ENCODE assay signal across 8 cellular contexts in the genomic region with DNA sequence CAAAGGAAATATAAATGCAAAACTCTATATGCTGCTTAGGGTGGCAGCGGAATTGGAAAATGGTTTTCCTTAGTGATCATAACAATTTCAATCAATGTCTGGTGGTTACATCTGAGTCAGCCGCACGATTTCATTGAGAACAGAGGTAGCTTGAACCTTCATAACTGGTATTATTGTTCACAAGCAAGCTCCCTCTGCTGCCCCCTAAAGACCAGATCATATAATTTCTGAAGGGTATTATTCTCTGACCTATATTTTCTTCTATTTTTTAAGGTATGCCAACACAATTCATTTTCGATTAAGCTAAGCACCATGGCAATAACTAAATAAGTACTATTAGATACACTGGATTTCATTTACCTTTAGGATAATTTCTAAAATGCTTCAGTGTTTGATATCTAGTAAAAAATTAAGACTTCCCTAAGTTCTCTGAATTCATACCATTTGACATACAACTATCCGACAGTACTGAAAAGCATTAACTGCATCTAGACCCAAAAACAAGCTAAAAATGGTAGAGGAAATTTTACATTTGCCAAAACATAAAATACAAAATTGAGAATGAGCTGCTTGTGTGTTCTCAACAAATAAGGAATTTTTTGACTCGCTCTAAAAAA.
A peak's percentile ranks its signal among the peaks of the same experiment; 100 is the strongest.
DNase-seq lines count a peak whose midpoint lies in the region; ATAC-seq and TF ChIP-seq lines count a peak whose summit lies in the region.

No MANE protein-coding gene starts in this region.

- in situ Hi-C loops in KBM-7 (cut with MboI; ENCODE audit: low pct_unique_long_range_greater_than_20kb, low sequenced_read_pairs): no loop called here

- no peak overlapping the region for H3K4me3 ChIP-seq in heart right ventricle
- no peak overlapping the region for H3K4me3 ChIP-seq in effector memory CD4-positive, alpha-beta T cell (ENCODE audit: insufficient read depth, low read depth, low read length, poor library complexity, severe bottlenecking)

- peaks cover 0 to 21% (median 7%) of the 10 kb centered on the region in 7 donors for H3K27me3 ChIP-seq in heart right ventricle
- no peaks in the 10 kb centered on the region for H3K27me3 ChIP-seq in effector memory CD4-positive, alpha-beta T cell (replicated peaks; ENCODE audit: control insufficient read depth, insufficient read depth, low read length, poor library complexity, severe bottlenecking)

- intact Hi-C loops in heart right ventricle (cut with DNase I) (no loop called here), cardiac septum (cut with DNase I) (no loop called here)

- DNase-seq in heart right ventricle (no peak), cardiac septum (ENCODE audit: low spot score) (no peak), KBM-7 (peak; percentile 32), glutamatergic neuron (no peak), cerebellar nuclear complex (lab: John Stamatoyannopoulos, UW) (no peak)
- DNase-seq in effector memory CD4-positive, alpha-beta T cell: no peak

- H3K27ac Mint-ChIP-seq in glutamatergic neuron (ENCODE audit: unreplicated experiment): no peak overlapping the region

- peaks cover 3% of the 10 kb centered on the region for H3K9me3 Mint-ChIP-seq in glutamatergic neuron (ENCODE audit: unreplicated experiment)

- no peaks in the 10 kb centered on the region for H3K9me3 ChIP-seq in heart right ventricle
- H3K9me3 ChIP-seq in effector memory CD4-positive, alpha-beta T cell (ENCODE audit: control insufficient read depth, low read length): no peaks in the 10 kb centered on the region

- H3K4me3 Mint-ChIP-seq in glutamatergic neuron (ENCODE audit: unreplicated experiment): no peak overlapping the region

- H3K4me1 ChIP-seq in heart right ventricle: no peaks in the 10 kb centered on the region
- no peaks in the 10 kb centered on the region for H3K4me1 ChIP-seq in effector memory CD4-positive, alpha-beta T cell (ENCODE audit: control insufficient read depth, insufficient read depth, low read length, poor library complexity, severe bottlenecking)

- no peak overlapping the region for H3K27ac ChIP-seq in heart right ventricle
- no peak overlapping the region for H3K27ac ChIP-seq in effector memory CD4-positive, alpha-beta T cell (ENCODE audit: insufficient read depth, low read length, poor library complexity, severe bottlenecking)

- no peaks in the 10 kb centered on the region for H3K36me3 ChIP-seq in heart right ventricle
- H3K36me3 ChIP-seq in effector memory CD4-positive, alpha-beta T cell (ENCODE audit: control insufficient read depth, insufficient read depth, low read length): no peaks in the 10 kb centered on the region

- H3K4me1 Mint-ChIP-seq in glutamatergic neuron (ENCODE audit: low read depth, unreplicated experiment): no peaks in the 10 kb centered on the region

- H3K27me3 Mint-ChIP-seq in glutamatergic neuron (ENCODE audit: unreplicated experiment): no peaks in the 10 kb centered on the region

- H3K36me3 Mint-ChIP-seq in glutamatergic neuron (ENCODE audit: unreplicated experiment): no peaks in the 10 kb centered on the region

- WGBS in heart right ventricle, 2 donors: 73% methylated on average over 6 of the region's 6 CpGs

- no peak for ATAC-seq in heart right ventricle
- peak; percentile 63; the same call in 2 of the 3 replicates for ATAC-seq in SK-N-SH treated with all-trans-retinoic acid at 6 μM for 48 hours
- no peak for ATAC-seq in GM21576 (IDR thresholded peaks at IDR 0.05; ENCODE audit: unreplicated experiment)

- TF ChIP-seq CTCF in heart right ventricle (IDR thresholded peaks at IDR 0.05) (peak in 7 of 9 donors; percentile 27 to 59 (median 47)), glutamatergic neuron (IDR thresholded peaks at IDR 0.05; ENCODE audit: partially characterized antibody, unreplicated experiment) (peak; percentile 78)

TF ChIP-seq in SK-N-SH treated with all-trans-retinoic acid at 6 μM for 48 hours, 23 proteins besides CTCF, POLR2A, EP300 and RAD21:
- TF ChIP-seq OSR1 (CRISPR knock-in tag; IDR thresholded peaks at IDR 0.05) (no peak), BACH2 (CRISPR knock-in tag; IDR thresholded peaks at IDR 0.05; ENCODE audit: borderline replicate concordance) (no peak), PPARA (CRISPR knock-in tag; IDR thresholded peaks at IDR 0.05; ENCODE audit: borderline replicate concordance) (no peak), ZC3H10 (CRISPR knock-in tag; IDR thresholded peaks at IDR 0.05) (no peak)
- TF ChIP-seq, protein P1, sequence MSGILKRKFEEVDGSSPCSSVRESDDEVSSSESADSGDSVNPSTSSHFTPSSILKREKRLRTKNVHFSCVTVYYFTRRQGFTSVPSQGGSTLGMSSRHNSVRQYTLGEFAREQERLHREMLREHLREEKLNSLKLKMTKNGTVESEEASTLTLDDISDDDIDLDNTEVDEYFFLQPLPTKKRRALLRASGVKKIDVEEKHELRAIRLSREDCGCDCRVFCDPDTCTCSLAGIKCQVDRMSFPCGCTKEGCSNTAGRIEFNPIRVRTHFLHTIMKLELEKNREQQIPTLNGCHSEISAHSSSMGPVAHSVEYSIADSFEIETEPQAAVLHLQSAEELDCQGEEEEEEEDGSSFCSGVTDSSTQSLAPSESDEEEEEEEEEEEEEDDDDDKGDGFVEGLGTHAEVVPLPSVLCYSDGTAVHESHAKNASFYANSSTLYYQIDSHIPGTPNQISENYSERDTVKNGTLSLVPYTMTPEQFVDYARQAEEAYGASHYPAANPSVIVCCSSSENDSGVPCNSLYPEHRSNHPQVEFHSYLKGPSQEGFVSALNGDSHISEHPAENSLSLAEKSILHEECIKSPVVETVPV (CRISPR knock-in tag; IDR thresholded peaks at IDR 0.05): no peak
